8 cellular contexts compared by ENCODE assay signal in the genomic region with DNA sequence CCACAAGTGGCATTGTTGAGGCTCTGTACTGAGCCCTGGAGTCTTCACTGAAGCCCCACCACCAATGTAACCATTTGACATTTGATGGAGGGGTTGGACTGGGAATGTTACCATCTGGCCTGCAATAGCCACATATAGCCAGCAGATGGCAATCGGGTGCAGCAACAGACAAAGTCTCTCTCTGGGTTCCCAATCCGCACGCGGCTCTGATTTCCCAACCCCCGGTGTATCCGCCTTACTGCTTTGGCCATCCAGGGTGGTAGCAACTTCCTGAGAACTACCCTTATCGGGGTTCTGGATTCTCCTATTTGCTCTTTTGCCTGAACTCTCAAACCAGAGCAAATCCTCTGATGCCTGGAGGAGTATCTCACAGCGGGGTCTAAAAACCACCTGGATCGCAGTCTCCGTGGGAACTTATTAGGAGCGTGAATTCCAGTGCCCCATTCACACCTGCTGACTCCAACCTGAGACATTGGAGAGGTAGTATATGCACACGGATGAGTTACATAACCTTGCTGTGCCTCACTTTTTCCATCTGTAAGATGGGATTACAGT. TPM values are rescaled to one million over a fixed set of nuclear protein-coding genes. Genes with fewer than 3 reads are reported as not detected.
DNase-seq lines count a peak whose midpoint lies in the region; ATAC-seq, FAIRE-seq and TF ChIP-seq lines count a peak whose summit lies in the region.

No MANE protein-coding gene starts in this region.

- POLR2A ChIA-PET in A549 (lab: Yijun Ruan, JAX): no interaction called here

- peak; percentile 68 to 79 for DNase-seq in A549 (ENCODE audit: low read depth in 1 of 2, low spot score in 1 of 2)
- peak; percentile 37 for DNase-seq in NCI-H2196 treated with DMSO at 0.1 percent for 48 hours (lab: John Stamatoyannopoulos, UW; ENCODE audit: unreplicated experiment)
- peak; percentile 12 to 42 (median 27) for DNase-seq in activated CD4-positive, CD25-positive, alpha-beta regulatory T cell (lab: John Stamatoyannopoulos, UW)
- DNase-seq in caudate nucleus (lab: John Stamatoyannopoulos, UW): peak in 57 of 61 donors; percentile 8 to 87 (median 50)
- DNase-seq in kidney glomerular epithelial cell (lab: John Stamatoyannopoulos, UW): peak; percentile 25
- DNase-seq in stimulated activated CD4-positive, alpha-beta T cell treated with anti-CD3 and anti-CD28 coated beads, Interleukin-2, amount 100 ng/mL, for 24 hours: peak; percentile 72 to 76

- TF ChIP-seq EP300 in A549 (IDR thresholded peaks at IDR 0.05): no peak

- no peak overlapping the region for H3K4me3 ChIP-seq in A549

- peak; percentile 61 for FAIRE-seq in A549 (lab: Jason Lieb, UNC)

- H3K9me3 ChIP-seq in A549: no peaks in the 10 kb centered on the region

- peak; percentile 79 to 93 for ATAC-seq in A549
- ATAC-seq in GM18907 (IDR thresholded peaks at IDR 0.05; ENCODE audit: unreplicated experiment): peak; percentile 49
- no peak for ATAC-seq in HG03354 (IDR thresholded peaks at IDR 0.05; ENCODE audit: poor library complexity, severe bottlenecking, unreplicated experiment)

- CTCF ChIA-PET in A549 (lab: Yijun Ruan, JAX): interaction anchor here (1.0 to 7.6 kb wide), 12 partner anchors 10 to 128 kb away, joined by 3 to 67 read pairs (median 5); partner anchors contain the start of gene VRTN

- 24% methylated on average over 12 of the region's 12 CpGs for whole genome bisulfite sequencing in A549 (ENCODE audit: missing lambda C conversion rate)

- peak; percentile 85 to 88 for TF ChIP-seq RAD21 in A549 (conservative IDR thresholded peaks at IDR 0.05 in 1 of 2, IDR thresholded peaks at IDR 0.05 in 1 of 2)

- TF ChIP-seq CTCF in A549 (IDR thresholded peaks at IDR 0.05): peak; percentile 88

- H3K27ac ChIP-seq in A549 (peak overlapping the region in 1 of 2 experiments; percentile 50; a peak in 2 of 6 replicates), caudate nucleus (ENCODE audit: low read depth, low read length) (no peak overlapping the region)

- no peak for TF ChIP-seq POLR2A in A549 (IDR thresholded peaks at IDR 0.05; ENCODE audit: low read length)

- no peaks in the 10 kb centered on the region for H3K4me1 ChIP-seq in A549

- peak overlapping the region; percentile 70 for H3K4me2 ChIP-seq in A549

TF ChIP-seq in A549, 52 proteins besides CTCF, POLR2A, EP300 and RAD21:
- TF ChIP-seq CEBPB (IDR thresholded peaks at IDR 0.05) (peak; percentile 43 to 70; a peak in 3 of 4 replicates), JUNB (IDR thresholded peaks at IDR 0.05) (no peak), E2F6 (IDR thresholded peaks at IDR 0.05; ENCODE audit: borderline replicate concordance, low read depth) (no peak), JUN (IDR thresholded peaks at IDR 0.05) (no peak), SREBF2 (IDR thresholded peaks at IDR 0.05) (no peak), SMC3 (IDR thresholded peaks at IDR 0.05) (peak; percentile 89), MAFK (IDR thresholded peaks at IDR 0.05; ENCODE audit: partially characterized antibody) (no peak), MAX (IDR thresholded peaks at IDR 0.05) (peak; percentile 54; the same call in 1 of the 2 replicates), HOXB5 (CRISPR knock-in tag; IDR thresholded peaks at IDR 0.05) (no peak), GATA3 (IDR thresholded peaks at IDR 0.05; ENCODE audit: borderline replicate concordance) (no peak), MYC (IDR thresholded peaks at IDR 0.05; ENCODE audit: borderline replicate concordance, low read length) (no peak), PHF8 (IDR thresholded peaks at IDR 0.05; ENCODE audit: borderline replicate concordance, low read depth) (no peak), NFE2L2 (conservative IDR thresholded peaks at IDR 0.05; ENCODE audit: low read length) (no peak), CBX2 (IDR thresholded peaks at IDR 0.05; ENCODE audit: borderline replicate concordance, low read depth) (no peak), CHD4 (IDR thresholded peaks at IDR 0.05; ENCODE audit: borderline replicate concordance) (no peak)
TF ChIP-seq in A549: peak in this region for 3.

RNA-seq across cellular contexts. Expression of gene VRTN, which starts 14.2 kb away (rescaled TPM):
- polyA plus RNA-seq in A549 (2011; rRNA removed) (not detected in 2 replicates), A549 (2017; fragmentation: RNase III; extraction: RNeasy Plus Mini Kit Qiagen cat#74134 plus additional on column Dnase treatment) (not detected in 3 replicates)
- not detected in 2 replicates for polyA plus RNA-seq in A549 (2012; cell fraction: cytosol; rRNA removed)
- not detected in 2 replicates for polyA plus RNA-seq in A549 (2012; cell fraction: nucleus; rRNA removed)
- not detected in 2 replicates for polyA minus RNA-seq in A549 (2011; rRNA and poly(A)+ RNA removed)

RNA-seq across cellular contexts. Expression of gene ABCD4, which starts 59.7 kb away (rescaled TPM):
- polyA plus RNA-seq in A549 (2011; rRNA removed): 13.9 and 22.7 TPM in 2 replicates
- 21.9 and 22.8 TPM in 2 replicates for polyA plus RNA-seq in A549 (2012; cell fraction: cytosol; rRNA removed)
- polyA plus RNA-seq in A549 (2012; cell fraction: nucleus; rRNA removed): 102 and 121 TPM in 2 replicates
- polyA plus RNA-seq in A549 (2017; fragmentation: RNase III; extraction: RNeasy Plus Mini Kit Qiagen cat#74134 plus additional on column Dnase treatment): 31.2 to 36.6 TPM (median 35.8 TPM) in 3 replicates
- polyA minus RNA-seq in A549 (2011; rRNA and poly(A)+ RNA removed): 33.9 and 36.6 TPM in 2 replicates
